ENCODE assay signal across 8 cellular contexts in the genomic region with DNA sequence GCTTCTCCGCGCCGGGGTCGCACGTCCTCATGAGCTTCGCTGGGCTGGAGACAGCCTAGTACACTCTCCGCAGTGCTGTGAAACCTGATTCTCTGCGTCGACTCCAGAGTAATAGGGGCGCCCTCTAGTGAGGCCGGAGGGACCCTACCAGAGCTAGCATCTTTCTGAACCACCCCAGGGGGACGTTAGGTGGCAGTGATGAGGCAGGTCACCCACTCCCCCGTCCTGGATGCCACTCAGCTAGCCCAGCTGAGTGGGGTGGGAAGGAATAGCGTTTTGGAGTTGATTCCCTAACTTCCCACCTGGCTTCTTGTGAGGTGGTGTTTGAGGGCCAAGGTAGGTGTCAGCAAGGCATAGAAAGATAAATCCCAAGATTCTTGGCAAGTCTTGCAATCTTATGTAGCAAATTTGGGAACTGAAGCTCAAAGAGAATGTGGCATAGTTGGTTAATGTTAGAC. TPM values are rescaled to one million over a fixed set of nuclear protein-coding genes. Genes with fewer than 3 reads are reported as not detected.
DNase-seq lines count a peak whose midpoint lies in the region; ATAC-seq and TF ChIP-seq lines count a peak whose summit lies in the region.

No MANE protein-coding gene starts in this region.

- intact Hi-C loops in right lobe of liver (cut with DNase I): loop anchor here (5.0 to 10.0 kb wide), 2 partner anchors 151 to 153 kb away; no protein-coding TSS in a partner anchor

- peak in 12 of 14 donors; percentile 51 to 85 (median 79) for DNase-seq in C1 segment of cervical spinal cord (lab: John Stamatoyannopoulos, UW)
- peak; percentile 61 for DNase-seq in NCI-H510A treated with DMSO at 0.1 percent for 48 hours (lab: John Stamatoyannopoulos, UW)
- peak; percentile 79 to 83 for DNase-seq in activated CD4-positive, alpha-beta T cell treated with anti-CD3 and anti-CD28 coated beads for 4 hours
- DNase-seq in dedifferentiated amniotic fluid mesenchymal stem cell (ENCODE audit: extremely low spot score): peak; percentile 92
- DNase-seq in right lobe of liver: peak; percentile 85 to 90 (median 89)
- peak; percentile 51 to 73 (median 64) for DNase-seq in stimulated activated CD4-positive, alpha-beta T cell treated with anti-CD3 and anti-CD28 coated beads, TNF-alpha, amount 100 ng/mL, for 1 hour (ENCODE audit: low read depth in 3 of 3, low spot score in 1 of 3)

- peaks cover 0 to 13% (median 2%) of the 10 kb centered on the region in 4 donors for H3K4me1 ChIP-seq in right lobe of liver

- ATAC-seq in GM19328 (IDR thresholded peaks at IDR 0.05; ENCODE audit: unreplicated experiment) (peak; percentile 75), HG03469 (IDR thresholded peaks at IDR 0.05; ENCODE audit: unreplicated experiment) (peak; percentile 93), right lobe of liver (peak; percentile 95 to 99 (median 96))

- peaks cover 4 to 6% of the 10 kb centered on the region in 2 donors for H3K27me3 ChIP-seq in right lobe of liver

- no peak for TF ChIP-seq POLR2A in right lobe of liver (IDR thresholded peaks at IDR 0.05)

- H3K27ac ChIP-seq in right lobe of liver: no peak overlapping the region

- peak; percentile 94 to 100 (median 99) for TF ChIP-seq CTCF in right lobe of liver (IDR thresholded peaks at IDR 0.05)

- peak overlapping the region in 2 of 3 donors; percentile 16 to 24 for H3K4me3 ChIP-seq in right lobe of liver

- under 1% methylated on average over 13 of the region's 14 CpGs for WGBS in right lobe of liver (ENCODE audit: insufficient coverage, low coverage, low lambda C conversion rate, missing lambda C conversion rate)

- no peaks in the 10 kb centered on the region for H3K36me3 ChIP-seq in right lobe of liver

- no peaks in the 10 kb centered on the region for H3K9me3 ChIP-seq in right lobe of liver

RNA-seq across cellular contexts. Expression of a gene that starts 4.0 kb away (rescaled TPM):
- total RNA-seq in right lobe of liver: 1 to 10 TPM in 1 of 6 experiments, not detected in 5; 1.4 TPM

RNA-seq across cellular contexts. Expression of a gene that starts 4.2 kb away (rescaled TPM):
- total RNA-seq in right lobe of liver: under 1 TPM in 5 of 6 experiments, not detected in 1; 0.02 to 0.93 (median 0.25) TPM

RNA-seq across cellular contexts. Expression of a gene that starts 11.5 kb away (rescaled TPM):
- total RNA-seq in right lobe of liver: not detected

RNA-seq across cellular contexts. Expression of a gene that starts 11.6 kb away (rescaled TPM):
- 1 to 10 TPM in 1 of 6 experiments, under 1 TPM in 2, not detected in 3; 0.06 to 1.4 (median 0.19) TPM for total RNA-seq in right lobe of liver
